In the genomic region with DNA sequence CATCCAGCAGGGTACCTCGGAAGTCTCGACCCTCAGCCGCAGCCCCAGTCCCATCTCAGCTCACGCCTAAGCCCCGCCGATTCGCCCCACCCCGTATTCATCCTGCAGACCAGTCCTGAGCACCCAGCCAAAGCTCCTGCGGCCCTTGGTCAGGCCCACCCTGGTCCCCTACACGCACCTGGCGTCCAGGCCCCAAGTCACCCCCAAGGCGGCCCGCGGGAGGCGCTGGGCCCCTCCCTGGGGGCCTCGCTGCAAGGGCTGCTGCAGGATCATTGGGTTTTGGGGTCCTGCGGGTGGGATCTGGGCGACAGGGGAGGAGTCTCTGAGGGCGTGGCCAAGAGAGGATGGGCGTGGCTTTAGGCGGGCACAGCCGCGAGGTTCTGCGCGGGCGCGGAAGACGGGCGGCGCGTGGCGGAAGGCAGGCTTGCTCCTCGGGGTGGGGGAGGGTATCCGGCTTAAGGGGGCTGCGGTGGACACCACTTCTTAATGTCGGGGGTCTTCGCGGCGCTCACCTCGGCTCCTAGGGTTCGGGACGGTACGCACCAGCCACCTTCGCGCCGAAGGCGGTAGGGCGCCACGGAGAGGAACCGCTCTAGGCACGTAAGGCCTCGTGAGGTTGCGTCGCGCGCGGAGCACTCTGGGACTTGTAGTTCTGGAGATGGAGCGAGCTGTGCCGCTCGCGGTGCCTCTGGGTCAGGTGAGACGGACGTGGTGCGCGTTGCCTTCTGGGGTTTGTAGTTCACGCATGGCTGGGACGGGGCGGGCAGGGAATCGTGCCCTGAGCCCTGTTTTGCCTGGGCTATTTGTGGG, we compare ENCODE assay signal across 8 cellular contexts. TPM values are rescaled to one million over a fixed set of nuclear protein-coding genes. Genes with fewer than 3 reads are reported as not detected.
DNase-seq lines count a peak whose midpoint lies in the region; ATAC-seq and TF ChIP-seq lines count a peak whose summit lies in the region.

HCFC1R1 (minus strand) TSS at position 274 of the 810 bp plus-strand sequence; CDS start at position 273, 1 bp downstream.
THOC6 (plus strand) TSS at position 367 of the 810 bp plus-strand sequence; CDS start at position 659, 292 bp downstream.

- no peaks in the 10 kb centered on the region for H3K9me3 Mint-ChIP-seq in naive thymus-derived CD8-positive, alpha-beta T cell
- H3K9me3 Mint-ChIP-seq in stimulated activated naive B cell treated with anti-CD40 and anti-IgM and Interleukin-4, amounts not matched to agents 10 μg/mL and 1 μg/mL and 100 μg/mL, for 72 hours: no peaks in the 10 kb centered on the region

- peak within 1 kb of the TSS; percentile 76 to 97 (median 92) for H3K4me3 Mint-ChIP-seq in naive thymus-derived CD8-positive, alpha-beta T cell
- H3K4me3 Mint-ChIP-seq in stimulated activated naive B cell treated with anti-CD40 and anti-IgM and Interleukin-4, amounts not matched to agents 10 μg/mL and 1 μg/mL and 100 μg/mL, for 72 hours: peak within 1 kb of the TSS; percentile 77 to 81

- POLR2A ChIA-PET in RWPE1 (lab: Yijun Ruan, JAX; ENCODE audit: low non-redundant PET): interaction anchor here (0.9 to 5.0 kb wide), 3 partner anchors 13 to 19 kb away, joined by 5 to 49 read pairs (median 48); no protein-coding TSS in a partner anchor
- POLR2A ChIA-PET in naive thymus-derived CD8-positive, alpha-beta T cell (lab: Charles Lee): interaction anchor here (0.6 to 15.2 kb wide), 8 partner anchors 8 to 281 kb away, joined by 3 to 170 read pairs (median 3); partner anchors contain the start of genes CLDN9, TIGD7 and ZNF75A

- TF ChIP-seq CTCF in RWPE1 (conservative IDR thresholded peaks at IDR 0.05; ENCODE audit: low read depth): no peak

- H3K27me3 Mint-ChIP-seq in naive thymus-derived CD8-positive, alpha-beta T cell: peaks cover 0 to 5% (median 2%) of the 10 kb centered on the region in 5 donors
- H3K27me3 Mint-ChIP-seq in stimulated activated naive B cell treated with anti-CD40 and anti-IgM and Interleukin-4, amounts not matched to agents 10 μg/mL and 1 μg/mL and 100 μg/mL, for 72 hours: peaks cover 7 to 11% of the 10 kb centered on the region in 2 donors

- H3K4me1 Mint-ChIP-seq in naive thymus-derived CD8-positive, alpha-beta T cell: peaks cover 25 to 63% (median 61%) of the 10 kb centered on the region in 4 donors
- H3K4me1 Mint-ChIP-seq in stimulated activated naive B cell treated with anti-CD40 and anti-IgM and Interleukin-4, amounts not matched to agents 10 μg/mL and 1 μg/mL and 100 μg/mL, for 72 hours: peaks cover 43 to 81% of the 10 kb centered on the region in 2 donors

- peaks cover 0 to 18% (median 0%) of the 10 kb centered on the region in 3 donors for H3K36me3 Mint-ChIP-seq in naive thymus-derived CD8-positive, alpha-beta T cell
- peaks cover 20 to 21% of the 10 kb centered on the region in 2 donors for H3K36me3 Mint-ChIP-seq in stimulated activated naive B cell treated with anti-CD40 and anti-IgM and Interleukin-4, amounts not matched to agents 10 μg/mL and 1 μg/mL and 100 μg/mL, for 72 hours

- CTCF ChIA-PET in RWPE1 (lab: Yijun Ruan, JAX): no interaction called here

- peak; percentile 97 for DNase-seq in EL
- peak; percentile 99 for DNase-seq in H4 (ENCODE audit: low spot score)
- DNase-seq in LoVo (ENCODE audit: low spot score): peak; percentile 98
- peak; percentile 75 for DNase-seq in RWPE1 (ENCODE audit: low spot score)
- DNase-seq in activated T-helper 1 cell treated with anti-CD3 and anti-CD28 coated beads, Interleukin-2, amount 50 U/mL, for 16 hours (ENCODE audit: low read depth in 1 of 2, low spot score in 1 of 2): peak; percentile 92 to 94
- peak; percentile 96 for DNase-seq in fibroblast of gingiva (ENCODE audit: low read depth)
- DNase-seq in naive thymus-derived CD8-positive, alpha-beta T cell: peak; percentile 88 to 97 (median 94)
- DNase-seq in stimulated activated naive B cell treated with anti-CD40 and anti-IgM and Interleukin-4, amounts not matched to agents 10 μg/mL and 1 μg/mL and 100 μg/mL, for 72 hours: peak; percentile 94

- peak within 1 kb of the TSS; percentile 99 for H3K27ac ChIP-seq in RWPE1

- peak; percentile 75 to 87 for ATAC-seq in naive thymus-derived CD8-positive, alpha-beta T cell
- ATAC-seq in stimulated activated naive B cell treated with anti-CD40 and anti-IgM and Interleukin-4, amounts not matched to agents 10 μg/mL and 1 μg/mL and 100 μg/mL, for 72 hours (replicated peaks): peak; percentile 80 to 84

- peak within 1 kb of the TSS; percentile 81 to 99 (median 97) for H3K27ac Mint-ChIP-seq in naive thymus-derived CD8-positive, alpha-beta T cell
- H3K27ac Mint-ChIP-seq in stimulated activated naive B cell treated with anti-CD40 and anti-IgM and Interleukin-4, amounts not matched to agents 10 μg/mL and 1 μg/mL and 100 μg/mL, for 72 hours: peak within 1 kb of the TSS; percentile 96

RNA-seq across cellular contexts. Expression of gene HCFC1R1, which starts in this region (rescaled TPM):
- total RNA-seq in H4 (2014; rRNA removed; shearing (Covaris generic)): 64.6 and 93.1 TPM in 2 replicates
- total RNA-seq in naive thymus-derived CD8-positive, alpha-beta T cell: 10 to 100 TPM; 14.0 to 15.1 TPM
- polyA plus RNA-seq in naive thymus-derived CD8-positive, alpha-beta T cell: 10 to 100 TPM; 13.1 to 16.5 (median 16.5) TPM

RNA-seq across cellular contexts. Expression of gene THOC6, which starts in this region (rescaled TPM):
- total RNA-seq in H4 (2014; rRNA removed; shearing (Covaris generic)): 43.5 and 48.2 TPM in 2 replicates
- 10 to 100 TPM; 24.2 to 24.9 TPM for total RNA-seq in naive thymus-derived CD8-positive, alpha-beta T cell
- polyA plus RNA-seq in naive thymus-derived CD8-positive, alpha-beta T cell: 10 to 100 TPM; 45.2 to 59.0 (median 58.8) TPM

Comparison
In these comparisons a context has a peak if more than half of its experiments do, and no peak if none do; other contexts are left out.
1. Peak in every context shown above with its lines: DNase-seq, ATAC-seq and H3K27ac ChIP-seq.